Comparison of ENCODE assay signal across 17 cellular contexts in the genomic region with DNA sequence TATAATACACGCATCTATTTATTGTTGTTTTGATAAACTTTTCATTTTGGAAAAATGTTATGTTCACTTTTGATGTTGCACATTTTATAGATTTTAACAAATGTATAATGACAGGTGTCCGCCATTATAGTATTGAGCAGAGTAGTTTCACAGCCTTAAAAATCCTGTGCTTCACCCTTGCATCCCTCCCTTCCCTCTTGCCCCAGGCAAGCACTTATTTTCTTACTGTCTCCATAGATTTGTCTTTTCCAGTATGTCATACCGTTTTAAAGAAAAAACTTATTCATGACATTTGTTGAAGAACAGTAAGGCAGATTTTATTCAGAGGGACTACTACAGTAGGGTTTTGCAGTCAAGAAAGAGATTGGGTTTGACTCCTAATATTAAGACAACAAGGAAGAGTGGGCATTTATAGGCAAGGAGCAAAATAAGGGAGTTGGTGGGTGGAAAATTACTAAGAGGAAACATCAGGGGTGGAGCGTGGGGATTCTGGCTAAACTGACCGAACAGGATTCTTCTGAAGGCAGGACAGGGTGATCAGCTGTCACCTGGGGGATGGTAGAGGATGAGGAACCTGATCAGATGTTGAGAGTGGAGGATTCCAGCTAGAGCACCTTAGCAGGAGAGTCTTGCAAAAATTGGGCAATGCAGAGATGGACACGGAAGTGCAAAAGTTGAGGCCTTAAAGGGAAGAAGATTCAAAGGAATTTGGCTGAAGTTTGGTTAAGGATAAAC.
DNase-seq lines count a peak whose midpoint lies in the region; ATAC-seq, FAIRE-seq and TF ChIP-seq lines count a peak whose summit lies in the region.
"Had no signal": no experiment of that assay in that cellular context is flagged by ENCODE, and none has a peak within 500 bp of the region (broad histone marks: within the 10 kb centered on the region; RNA-seq: fewer than 3 reads in every experiment).

No MANE protein-coding gene starts in this region.

- H3K36me3 ChIP-seq in CD4-positive, alpha-beta memory T cell (ENCODE audit: insufficient read depth, low read length): peaks cover 8% of the 10 kb centered on the region
- H3K36me3 ChIP-seq in HCT116 (ENCODE audit: control insufficient read depth in 1 of 2, insufficient read depth in 2 of 2, low read length in 2 of 2) (no peaks in the 10 kb centered on the region), GM12878 (ENCODE audit: control insufficient read depth in 2 of 2, insufficient read depth in 2 of 2, low read length in 1 of 2) (peaks cover 0 to 5% of the 10 kb centered on the region in 2 experiments; a peak in 2 of 4 replicates)
- H3K36me3 ChIP-seq: BE2C had no signal

- H3K36me3 Mint-ChIP-seq in CD4-positive, alpha-beta memory T cell: peaks cover 23 to 51% of the 10 kb centered on the region in 2 donors
- H3K36me3 Mint-ChIP-seq in CD14-positive monocyte: peaks cover 22 to 28% of the 10 kb centered on the region in 2 donors

- DNase-seq in CD4-positive, alpha-beta memory T cell: no peak
- DNase-seq in HCT116 (ENCODE audit: low read depth, low spot score): peak; percentile 40
- no peak for DNase-seq in GM12878 (ENCODE audit: low read depth, low spot score)
- DNase-seq in mucosa of gallbladder (ENCODE audit: low spot score): peak; percentile 26
- DNase-seq in CD14-positive monocyte (ENCODE audit: low spot score): no peak
- DNase-seq in activated CD8-positive, alpha-beta memory T cell treated with anti-CD3 and anti-CD28 coated beads, Interleukin-2, amount 50 U/mL, for 4 hours: no peak
- DNase-seq: activated B cell treated with CpG ODN at 0.5 μM for 24 hours; activated T-cell treated with anti-CD3 and anti-CD28 coated beads, Interleukin-2, amount 50 U/mL, for 48 hours; BE2C; effector CD4-positive, alpha-beta T cell; gastrocnemius medialis; midbrain; NCI-H1105 treated with DMSO at 0.1 percent for 48 hours had no signal

- intact Hi-C loops in CD4-positive, alpha-beta memory T cell (cut with micrococcal nuclease): no loop called here
- intact Hi-C loops in HCT116 (cut with micrococcal nuclease) (no loop called here), GM12878 (cut with micrococcal nuclease; ENCODE audit: unreplicated experiment) (no loop called here), CD14-positive monocyte (cut with micrococcal nuclease) (no loop called here)

- in situ Hi-C loops in GM12878 (cut with MboI): no loop called here

- H3K9me3 Mint-ChIP-seq in CD4-positive, alpha-beta memory T cell: peaks cover 0 to 2% (median 0%) of the 10 kb centered on the region in 8 donors
- H3K9me3 Mint-ChIP-seq in CD14-positive monocyte: peaks cover 0 to 6% (median 3%) of the 10 kb centered on the region in 7 donors
- H3K9me3 Mint-ChIP-seq: activated B cell treated with CpG ODN at 0.5 μM for 24 hours had no signal

- no peak overlapping the region for H3K4me3 ChIP-seq in CD4-positive, alpha-beta memory T cell (ENCODE audit: low read length in 2 of 2)
- H3K4me3 ChIP-seq in HCT116 (replicated peaks in 1 of 2; ENCODE audit: low read depth in 1 of 2, low read length in 2 of 2) (peak overlapping the region in 1 of 2 experiments; percentile 47; a peak in 2 of 4 replicates), GM12878 (no peak overlapping the region)
- H3K4me3 ChIP-seq: gastrocnemius medialis had no signal

- 0 out of 2 replicates have a peak, but pooled peaks cover 11% of the 10 kb centered on the region for H3K79me2 ChIP-seq in HCT116 (ENCODE audit: insufficient read depth, low read length)
- no peaks in the 10 kb centered on the region for H3K79me2 ChIP-seq in GM12878 (ENCODE audit: control insufficient read depth, insufficient read depth, low read length)

- TF ChIP-seq EP300 in GM12878 (IDR thresholded peaks at IDR 0.05; ENCODE audit: borderline replicate concordance in 1 of 2, control insufficient read depth in 1 of 2, low read depth in 2 of 2, low read length in 2 of 2): no peak

- peak overlapping the region; percentile 12; the same call in 1 of the 2 replicates for H3K9ac ChIP-seq in HCT116 (ENCODE audit: low read length)
- no peak overlapping the region for H3K9ac ChIP-seq in GM12878 (ENCODE audit: control insufficient read depth, insufficient read depth, low read length)

- no peaks in the 10 kb centered on the region for H3K27me3 ChIP-seq in CD4-positive, alpha-beta memory T cell (ENCODE audit: insufficient read depth, low read length)
- H3K27me3 ChIP-seq in HCT116 (ENCODE audit: insufficient read depth, low read length) (no peaks in the 10 kb centered on the region), GM12878 (replicated peaks in 1 of 2; ENCODE audit: control insufficient read depth in 2 of 2, insufficient read depth in 2 of 2, low read length in 1 of 2) (no peaks in the 10 kb centered on the region)
- H3K27me3 ChIP-seq: BE2C, gastrocnemius medialis had no signal

- TF ChIP-seq POLR2A in HCT116 (IDR thresholded peaks at IDR 0.05; ENCODE audit: borderline replicate concordance, extremely low read depth, insufficient read depth, insufficient read length) (no peak), GM12878 (IDR thresholded peaks at IDR 0.05; ENCODE audit: low read depth, low read length) (no peak)

- CTCF ChIA-PET in CD4-positive, alpha-beta memory T cell (lab: Charles Lee; ENCODE audit: partially characterized antibody): no interaction called here
- CTCF ChIA-PET in HCT116 (lab: Charles Lee) (no interaction called here), GM12878 (lab: Yijun Ruan, JAX) (no interaction called here)

- H3K4me1 ChIP-seq in CD4-positive, alpha-beta memory T cell (ENCODE audit: insufficient read depth, low read length): peaks cover 96% of the 10 kb centered on the region
- peaks cover 46 to 55% of the 10 kb centered on the region in 2 experiments for H3K4me1 ChIP-seq in HCT116 (ENCODE audit: control insufficient read depth in 1 of 2, insufficient read depth in 2 of 2, low read length in 2 of 2)
- no peaks in the 10 kb centered on the region for H3K4me1 ChIP-seq in GM12878 (ENCODE audit: control insufficient read depth, insufficient read depth, low read length)
- H3K4me1 ChIP-seq: BE2C had no signal

- RAD21 ChIA-PET in HCT116 (lab: Charles Lee; ENCODE audit: low non-redundant PET in 1 of 2, low total read pairs in 2 of 2, uncharacterized antibody in 2 of 2, unreplicated experiment in 2 of 2): no interaction called here
- RAD21 ChIA-PET in GM12878 (lab: Charles Lee; ENCODE audit: unreplicated experiment): no interaction called here

- H3K4me1 Mint-ChIP-seq in CD4-positive, alpha-beta memory T cell: peaks cover 63 to 89% (median 74%) of the 10 kb centered on the region in 4 donors
- H3K4me1 Mint-ChIP-seq in CD14-positive monocyte: peaks cover 14% of the 10 kb centered on the region

- H3K9me3 ChIP-seq in CD4-positive, alpha-beta memory T cell (ENCODE audit: control insufficient read depth in 1 of 2, low read length in 2 of 2): no peaks in the 10 kb centered on the region
- H3K9me3 ChIP-seq in HCT116 (ENCODE audit: control insufficient read depth in 1 of 2, insufficient read depth in 1 of 2, low read depth in 1 of 2, low read length in 2 of 2): no peaks in the 10 kb centered on the region
- H3K9me3 ChIP-seq in GM12878 (replicated peaks; ENCODE audit: control insufficient read depth, insufficient read depth, low read length): no peaks in the 10 kb centered on the region
- H3K9me3 ChIP-seq: BE2C, gastrocnemius medialis had no signal

- H3K4me2 ChIP-seq in HCT116 (ENCODE audit: low read length) (peak overlapping the region; percentile 76), GM12878 (ENCODE audit: control insufficient read depth, insufficient read depth) (no peak overlapping the region)

- H3K4me3 Mint-ChIP-seq in CD4-positive, alpha-beta memory T cell: peak overlapping the region in 3 of 8 donors; percentile 6 to 35 (median 9)
- no peak overlapping the region for H3K4me3 Mint-ChIP-seq in CD14-positive monocyte
- H3K4me3 Mint-ChIP-seq: activated B cell treated with CpG ODN at 0.5 μM for 24 hours had no signal

- H3K27ac Mint-ChIP-seq in CD4-positive, alpha-beta memory T cell: peak overlapping the region; percentile 4 to 94 (median 47)
- no peak overlapping the region for H3K27ac Mint-ChIP-seq in CD14-positive monocyte

- no peak overlapping the region for H3K27ac ChIP-seq in CD4-positive, alpha-beta memory T cell (ENCODE audit: low read depth, low read length)
- H3K27ac ChIP-seq in HCT116 (ENCODE audit: low read depth, low read length): peak overlapping the region; percentile 60
- no peak overlapping the region for H3K27ac ChIP-seq in GM12878 (ENCODE audit: control insufficient read depth, insufficient read depth)
- H3K27ac ChIP-seq: gastrocnemius medialis had no signal

- TF ChIP-seq RAD21 in HCT116 (IDR thresholded peaks at IDR 0.05; ENCODE audit: low read depth) (peak; percentile 29), GM12878 (IDR thresholded peaks at IDR 0.05; ENCODE audit: insufficient read depth, low read depth, low read length) (no peak)

- no peaks in the 10 kb centered on the region for H3K9me2 ChIP-seq in HCT116 (ENCODE audit: insufficient read depth)

- BruUV-seq in HCT116 (replicated peaks; lab: Mats Ljungman, UMichigan): no TSS peak
- no TSS peak for BruUV-seq in GM12878 (replicated peaks; lab: Mats Ljungman, UMichigan)

- SMC1A ChIA-PET in GM12878 (lab: Charles Lee; ENCODE audit: uncharacterized antibody, unreplicated experiment): interaction anchor here (1.0 kb wide), 1 partner anchor 92 kb away, joined by 3 read pairs; no protein-coding TSS in a partner anchor

- H4K20me1 ChIP-seq in HCT116 (ENCODE audit: insufficient read depth) (no peaks in the 10 kb centered on the region), GM12878 (ENCODE audit: control insufficient read depth, insufficient read depth) (no peaks in the 10 kb centered on the region)

- POLR2A ChIA-PET in CD4-positive, alpha-beta memory T cell (lab: Charles Lee; ENCODE audit: partially characterized antibody): interaction anchor here (0.7 kb wide), 1 partner anchor 24 kb away, joined by 3 read pairs; no protein-coding TSS in a partner anchor
- POLR2A ChIA-PET in HCT116 (lab: Charles Lee) (no interaction called here), GM12878 (lab: Charles Lee) (no interaction called here)

- no peaks in the 10 kb centered on the region for H3K27me3 Mint-ChIP-seq in CD4-positive, alpha-beta memory T cell
- H3K27me3 Mint-ChIP-seq in CD14-positive monocyte (ENCODE audit: low read depth in 3 of 3): peaks cover 0 to 2% (median 0%) of the 10 kb centered on the region in 3 donors
- H3K27me3 Mint-ChIP-seq: activated B cell treated with CpG ODN at 0.5 μM for 24 hours had no signal

- TF ChIP-seq CTCF in HCT116 (IDR thresholded peaks at IDR 0.05 in 2 of 3, conservative IDR thresholded peaks at IDR 0.05 in 1 of 3; ENCODE audit: borderline replicate concordance in 1 of 3, insufficient read depth in 1 of 3, low read depth in 2 of 3, low read length in 2 of 3) (no peak), GM12878 (IDR thresholded peaks at IDR 0.05 in 2 of 3, conservative IDR thresholded peaks at IDR 0.05 in 1 of 3; ENCODE audit: control insufficient read depth in 2 of 3, extremely low read depth in 1 of 3, insufficient read depth in 1 of 3, low read depth in 3 of 3, low read length in 3 of 3) (no peak), CD14-positive monocyte (IDR thresholded peaks at IDR 0.05) (no peak)

- ATAC-seq in HCT116 (peak; percentile 87), GM12878 (no peak), GM18520 (IDR thresholded peaks at IDR 0.05; ENCODE audit: unreplicated experiment) (no peak), HG03108 (IDR thresholded peaks at IDR 0.05; ENCODE audit: unreplicated experiment) (no peak)
- ATAC-seq: gastrocnemius medialis, HepG2 had no signal

- FAIRE-seq in GM12878 (lab: Jason Lieb, UNC): peak; percentile 54
- FAIRE-seq: GM12892, HepG2 had no signal

- 97% methylated on average over 6 of the region's 6 CpGs for WGBS in GM12878 (ENCODE audit: insufficient coverage, insufficient replicate concordance, low lambda C conversion rate, missing lambda C conversion rate)

- H2AFZ ChIP-seq in HCT116 (ENCODE audit: low read depth, low read length, poor library complexity, severe bottlenecking) (no peak overlapping the region), GM12878 (ENCODE audit: control insufficient read depth, low read depth, low read length) (no peak overlapping the region)

Comparison
In these comparisons a context has a peak if more than half of its experiments do, and no peak if none do; other contexts are left out.
1. DNase-seq: peak in HCT116 (single experiment) and mucosa of gallbladder (single experiment); none in CD4-positive, alpha-beta memory T cell (0 of 5), GM12878 (single experiment), CD14-positive monocyte (single experiment) and activated CD8-positive, alpha-beta memory T cell treated with anti-CD3 and anti-CD28 coated beads, Interleukin-2, amount 50 U/mL, for 4 hours (single experiment).
2. H3K27ac Mint-ChIP-seq: peak in CD4-positive, alpha-beta memory T cell (7 of 7); none in CD14-positive monocyte (0 of 7).